17 cellular contexts compared by ENCODE assay signal in the genomic region with DNA sequence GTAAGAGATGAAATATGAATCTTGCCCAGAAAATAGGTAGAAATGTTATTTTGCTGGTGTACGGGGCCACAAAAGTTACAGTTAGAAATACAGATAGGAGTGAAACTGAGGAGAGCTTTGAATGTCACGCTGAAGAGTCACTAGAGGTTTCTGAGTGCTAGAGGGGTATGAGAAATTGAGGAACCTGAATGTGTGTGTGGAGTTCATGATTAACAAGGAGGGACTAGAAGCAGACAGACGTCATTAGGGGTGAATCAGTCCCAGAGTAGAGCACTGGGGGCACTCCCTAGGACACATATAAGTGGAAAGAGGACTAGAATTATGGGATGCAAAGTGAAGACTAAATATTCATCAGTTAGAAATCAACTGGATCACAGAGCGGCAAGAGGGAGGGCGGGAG.
DNase-seq lines count a peak whose midpoint lies in the region; ATAC-seq and TF ChIP-seq lines count a peak whose summit lies in the region.
"Had no signal": no experiment of that assay in that cellular context is flagged by ENCODE, and none has a peak within 500 bp of the region (broad histone marks: within the 10 kb centered on the region; RNA-seq: fewer than 3 reads in every experiment).

No MANE protein-coding gene starts in this region.

- H3K9me3 ChIP-seq in tibial artery, result no peaks in the 10 kb centered on the region
- H3K9me3 ChIP-seq in gastrocnemius medialis, result no peaks in the 10 kb centered on the region
- H3K9me3 ChIP-seq in upper lobe of right lung, result no peaks in the 10 kb centered on the region
- H3K9me3 ChIP-seq: A549, upper lobe of left lung had no signal

- no peak overlapping the region for H3K4me3 ChIP-seq in tibial artery
- no peak overlapping the region for H3K4me3 ChIP-seq in gastrocnemius medialis
- no peak overlapping the region for H3K4me3 ChIP-seq in upper lobe of right lung
- H3K4me3 ChIP-seq: A549, upper lobe of left lung had no signal

- no peaks in the 10 kb centered on the region for H3K36me3 Mint-ChIP-seq in effector memory CD8-positive, alpha-beta T cell (ENCODE audit: insufficient read depth)
- H3K36me3 Mint-ChIP-seq: activated naive CD8-positive, alpha-beta T cell treated with anti-CD3 and anti-CD28 coated beads, Interleukin-2, amount 10 ng/mL, durations not matched to agents 7 days and 5 days; memory B cell had no signal

- no peaks in the 10 kb centered on the region for H3K4me1 Mint-ChIP-seq in effector memory CD8-positive, alpha-beta T cell (ENCODE audit: low read depth in 2 of 2)
- H3K4me1 Mint-ChIP-seq: activated naive CD8-positive, alpha-beta T cell treated with anti-CD3 and anti-CD28 coated beads, Interleukin-2, amount 10 ng/mL, durations not matched to agents 7 days and 5 days; memory B cell had no signal

- intact Hi-C loops in tibial artery (cut with DNase I; ENCODE audit: low total_unique reads), result no loop called here
- intact Hi-C loops in gastrocnemius medialis (cut with DNase I; ENCODE audit: low total_unique reads), result no loop called here
- intact Hi-C loops in upper lobe of right lung (cut with DNase I), result no loop called here

- no peak for TF ChIP-seq POLR2A in gastrocnemius medialis (IDR thresholded peaks at IDR 0.05)

- in situ Hi-C loops in gastrocnemius medialis (cut with MboI; ENCODE audit: low sequenced_read_pairs in 4 of 4), result no loop called here

- H3K27ac Mint-ChIP-seq in effector memory CD8-positive, alpha-beta T cell, result no peak overlapping the region
- H3K27ac Mint-ChIP-seq: activated naive CD8-positive, alpha-beta T cell treated with anti-CD3 and anti-CD28 coated beads, Interleukin-2, amount 10 ng/mL, durations not matched to agents 7 days and 5 days; memory B cell had no signal

- no peak overlapping the region for H3K4me3 Mint-ChIP-seq in effector memory CD8-positive, alpha-beta T cell
- H3K4me3 Mint-ChIP-seq: activated naive CD8-positive, alpha-beta T cell treated with anti-CD3 and anti-CD28 coated beads, Interleukin-2, amount 10 ng/mL, durations not matched to agents 7 days and 5 days; memory B cell had no signal

- no peaks in the 10 kb centered on the region for H3K27me3 Mint-ChIP-seq in effector memory CD8-positive, alpha-beta T cell
- H3K27me3 Mint-ChIP-seq: activated naive CD8-positive, alpha-beta T cell treated with anti-CD3 and anti-CD28 coated beads, Interleukin-2, amount 10 ng/mL, durations not matched to agents 7 days and 5 days had no signal

- H3K4me1 ChIP-seq in tibial artery (no peaks in the 10 kb centered on the region), gastrocnemius medialis (no peaks in the 10 kb centered on the region), upper lobe of right lung (no peaks in the 10 kb centered on the region)
- H3K4me1 ChIP-seq: A549, upper lobe of left lung had no signal

- TF ChIP-seq CTCF in tibial artery (IDR thresholded peaks at IDR 0.05) (no peak), gastrocnemius medialis (IDR thresholded peaks at IDR 0.05 in 4 of 5, conservative IDR thresholded peaks at IDR 0.05 in 1 of 5) (no peak), upper lobe of right lung (IDR thresholded peaks at IDR 0.05) (no peak)

- H3K27ac ChIP-seq in tibial artery (no peak overlapping the region), gastrocnemius medialis (no peak overlapping the region), upper lobe of right lung (no peak overlapping the region)
- H3K27ac ChIP-seq: A549, upper lobe of left lung had no signal

- H3K9me3 Mint-ChIP-seq in effector memory CD8-positive, alpha-beta T cell, result peaks cover 2 to 8% of the 10 kb centered on the region in 2 donors
- H3K9me3 Mint-ChIP-seq: activated naive CD8-positive, alpha-beta T cell treated with anti-CD3 and anti-CD28 coated beads, Interleukin-2, amount 10 ng/mL, durations not matched to agents 7 days and 5 days; memory B cell had no signal

- DNase-seq in tibial artery, result no peak
- no peak for DNase-seq in gastrocnemius medialis
- DNase-seq in upper lobe of right lung, result no peak
- DNase-seq in effector memory CD8-positive, alpha-beta T cell, result no peak
- DNase-seq: activated naive CD8-positive, alpha-beta T cell treated with anti-CD3 and anti-CD28 coated beads, Interleukin-2, amount 10 ng/mL, durations not matched to agents 7 days and 5 days; GOT3; NCI-H1436 treated with DMSO at 0.1 percent for 48 hours; NCI-H524 treated with DMSO at 0.1 percent for 48 hours; Right ventricle myocardium superior; stimulated activated CD4-positive, alpha-beta T cell treated with anti-CD3 and anti-CD28 coated beads, Interleukin-12 subunit alpha, Interleukin-12 subunit beta, amount 100 ng/mL, for 4 hours; upper lobe of left lung had no signal

- H3K27me3 ChIP-seq in tibial artery (no peaks in the 10 kb centered on the region), gastrocnemius medialis (no peaks in the 10 kb centered on the region), upper lobe of right lung (no peaks in the 10 kb centered on the region)
- H3K27me3 ChIP-seq: upper lobe of left lung had no signal

- H3K36me3 ChIP-seq in tibial artery, result no peaks in the 10 kb centered on the region
- no peaks in the 10 kb centered on the region for H3K36me3 ChIP-seq in gastrocnemius medialis
- no peaks in the 10 kb centered on the region for H3K36me3 ChIP-seq in upper lobe of right lung
- H3K36me3 ChIP-seq: upper lobe of left lung had no signal

- ATAC-seq in GM18498 (IDR thresholded peaks at IDR 0.05; ENCODE audit: unreplicated experiment) (peak; percentile 78), GM19438 (IDR thresholded peaks at IDR 0.05; ENCODE audit: low read depth, unreplicated experiment) (peak; percentile 75), HG02840 (IDR thresholded peaks at IDR 0.05; ENCODE audit: low FRiP score, unreplicated experiment) (peak; percentile 62), HG03469 (IDR thresholded peaks at IDR 0.05; ENCODE audit: unreplicated experiment) (peak; percentile 68), gastrocnemius medialis (no peak), upper lobe of right lung (no peak)
- no peak for ATAC-seq in effector memory CD8-positive, alpha-beta T cell (replicated peaks)
- ATAC-seq: A549 had no signal

Comparison
In these comparisons a context has a peak if more than half of its experiments do, and no peak if none do; other contexts are left out.
1. ATAC-seq: peak in GM18498 (single experiment), GM19438 (single experiment), HG02840 (single experiment) and HG03469 (single experiment); none in gastrocnemius medialis (0 of 2), upper lobe of right lung (single experiment) and effector memory CD8-positive, alpha-beta T cell (single experiment).